ENCODE assay signal across 23 cellular contexts in genomic region chr5:132002701-132003100, GRCh38. TPM values are rescaled to one million over a fixed set of nuclear protein-coding genes. Genes with fewer than 3 reads are reported as not detected.
DNase-seq lines count a peak whose midpoint lies in the region; ATAC-seq and TF ChIP-seq lines count a peak whose summit lies in the region.
"Had no signal": no experiment of that assay in that cellular context is flagged by ENCODE, and none has a peak within 500 bp of the region (broad histone marks: within the 10 kb centered on the region; RNA-seq: fewer than 3 reads in every experiment).

No MANE protein-coding gene starts in this region.

- H3K27ac Mint-ChIP-seq in progenitor cell of endocrine pancreas = peak overlapping the region; percentile 51
- peak overlapping the region in 3 of 8 donors; percentile 71 to 84 (median 83) for H3K27ac Mint-ChIP-seq in CD8-positive, alpha-beta memory T cell
- H3K27ac Mint-ChIP-seq: activated B cell treated with CpG ODN at 0.5 μM for 24 hours; T-helper 1 cell treated with Interleukin-12 subunit alpha and Interleukin-12 subunit beta and Interleukin-4 antibody, amounts not matched to agents 30 μg/mL and 1 μg/mL, for 36 hours had no signal

- in situ Hi-C loops in G401 (cut with HindIII; ENCODE audit: low sequenced_read_pairs) = no loop called here

- intact Hi-C loops in dorsolateral prefrontal cortex (cut with DNase I) = loop anchor here (2.0 to 10.0 kb wide), 2 partner anchors 16 to 838 kb away; partner anchors contain the start of gene HINT1 (in 1 of the 2)

- ATAC-seq in HG02759 (IDR thresholded peaks at IDR 0.05; ENCODE audit: unreplicated experiment) = no peak

- POLR2A ChIA-PET in CD8-positive, alpha-beta memory T cell (lab: Charles Lee) = no interaction called here

- no peak for TF ChIP-seq CTCF in dorsolateral prefrontal cortex (IDR thresholded peaks at IDR 0.05 in 54 of 56, conservative IDR thresholded peaks at IDR 0.05 in 2 of 56; ENCODE audit: low read depth in 1 of 56, partially characterized antibody in 56 of 56)
- TF ChIP-seq CTCF in progenitor cell of endocrine pancreas (IDR thresholded peaks at IDR 0.05; ENCODE audit: unreplicated experiment) = no peak

- no peaks in the 10 kb centered on the region for H3K36me3 Mint-ChIP-seq in progenitor cell of endocrine pancreas (ENCODE audit: insufficient read depth)
- H3K36me3 Mint-ChIP-seq in CD8-positive, alpha-beta memory T cell = no peaks in the 10 kb centered on the region

- peaks cover 55% of the 10 kb centered on the region for H3K4me1 ChIP-seq in CD8-positive, alpha-beta memory T cell (ENCODE audit: insufficient read depth, low read length)

- no peaks in the 10 kb centered on the region for H3K36me3 ChIP-seq in CD8-positive, alpha-beta memory T cell (ENCODE audit: insufficient read depth, low read length)
- H3K36me3 ChIP-seq: cardiac muscle cell, heart left ventricle, pancreas had no signal

- DNase-seq in G401 (ENCODE audit: low spot score) (peak; percentile 46), M059J (ENCODE audit: low read depth) (peak; percentile 60), dorsolateral prefrontal cortex (peak in 2 of 10 donors; percentile 39 to 42), progenitor cell of endocrine pancreas (ENCODE audit: low spot score, unreplicated experiment) (no peak), putamen (ENCODE audit: low spot score) (no peak)
- DNase-seq in activated CD8-positive, alpha-beta memory T cell treated with anti-CD3 and anti-CD28 coated beads, Interleukin-2, amount 50 U/mL, for 48 hours = no peak
- DNase-seq in CD8-positive, alpha-beta memory T cell = no peak
- DNase-seq: activated B cell treated with CpG ODN at 0.5 μM for 24 hours; GF-D8; immature natural killer cell; MM.1S; NCI-H774; small intestine; stimulated activated CD4-positive, alpha-beta T cell treated with anti-CD3 and anti-CD28 coated beads, Interleukin-4, amount 100 ng/mL, for 1 hour had no signal

- peak overlapping the region in 18 of 59 donors; percentile 14 to 51 (median 38) for H3K4me3 ChIP-seq in dorsolateral prefrontal cortex
- no peak overlapping the region for H3K4me3 ChIP-seq in CD8-positive, alpha-beta memory T cell (ENCODE audit: low read length)
- H3K4me3 ChIP-seq: cardiac muscle cell, heart left ventricle, pancreas had no signal

- peaks cover 10% of the 10 kb centered on the region for H3K27me3 Mint-ChIP-seq in progenitor cell of endocrine pancreas
- H3K27me3 Mint-ChIP-seq in CD8-positive, alpha-beta memory T cell = peaks cover 0 to 1% of the 10 kb centered on the region in 2 donors

- no peak overlapping the region for H3K4me3 Mint-ChIP-seq in progenitor cell of endocrine pancreas (ENCODE audit: low read depth)
- H3K4me3 Mint-ChIP-seq in CD8-positive, alpha-beta memory T cell = peak overlapping the region in 1 of 7 donors; percentile 60
- H3K4me3 Mint-ChIP-seq: activated B cell treated with CpG ODN at 0.5 μM for 24 hours; immature natural killer cell; T-helper 1 cell treated with Interleukin-12 subunit alpha and Interleukin-12 subunit beta and Interleukin-4 antibody, amounts not matched to agents 30 μg/mL and 1 μg/mL, for 36 hours had no signal

- H3K27me3 ChIP-seq in dorsolateral prefrontal cortex = no peaks in the 10 kb centered on the region
- no peaks in the 10 kb centered on the region for H3K27me3 ChIP-seq in CD8-positive, alpha-beta memory T cell (ENCODE audit: insufficient read depth, low read length, poor library complexity, severe bottlenecking)
- H3K27me3 ChIP-seq: cardiac muscle cell, heart left ventricle, pancreas had no signal

- H3K9me3 Mint-ChIP-seq in progenitor cell of endocrine pancreas (ENCODE audit: low read depth) = no peaks in the 10 kb centered on the region
- H3K9me3 Mint-ChIP-seq in CD8-positive, alpha-beta memory T cell = no peaks in the 10 kb centered on the region
- H3K9me3 Mint-ChIP-seq: activated B cell treated with CpG ODN at 0.5 μM for 24 hours; immature natural killer cell; T-helper 1 cell treated with Interleukin-12 subunit alpha and Interleukin-12 subunit beta and Interleukin-4 antibody, amounts not matched to agents 30 μg/mL and 1 μg/mL, for 36 hours had no signal

- no peaks in the 10 kb centered on the region for H3K9me3 ChIP-seq in CD8-positive, alpha-beta memory T cell (ENCODE audit: low read length)
- H3K9me3 ChIP-seq: heart left ventricle, pancreas had no signal

- peak overlapping the region; percentile 66 to 99 (median 93) for H3K27ac ChIP-seq in dorsolateral prefrontal cortex
- H3K27ac ChIP-seq in CD8-positive, alpha-beta memory T cell (ENCODE audit: low read depth, low read length) = no peak overlapping the region
- H3K27ac ChIP-seq: cardiac muscle cell had no signal

- CTCF ChIA-PET in CD8-positive, alpha-beta memory T cell (lab: Charles Lee) = interaction anchor here (1.2 to 13.3 kb wide), 2 partner anchors 413 to 422 kb away, joined by 3 to 157 read pairs; no protein-coding TSS in a partner anchor

- peaks cover 23% of the 10 kb centered on the region for H3K4me1 Mint-ChIP-seq in progenitor cell of endocrine pancreas (ENCODE audit: low read depth)
- H3K4me1 Mint-ChIP-seq in CD8-positive, alpha-beta memory T cell = peaks cover 43 to 57% (median 51%) of the 10 kb centered on the region in 3 donors

RNA-seq across cellular contexts. Expression of gene ACSL6, which starts 8.8 kb away (rescaled TPM):
- 7.3 TPM in 1 of 2 replicates, not detected in the other for total RNA-seq in G401 (2014; rRNA removed; shearing (Covaris generic))
- total RNA-seq in M059J (2014; rRNA removed; shearing (Covaris generic)) = not detected in 2 replicates
- total RNA-seq in dorsolateral prefrontal cortex (100 to 1,000 TPM; 103 to 296 (median 177) TPM), progenitor cell of endocrine pancreas (0.19 and 0.36 TPM in 2 replicates)
- total RNA-seq in CD8-positive, alpha-beta memory T cell = 10 to 100 TPM; 21.8 to 22.7 TPM
- 20.7 TPM for polyA plus RNA-seq in CD8-positive, alpha-beta memory T cell

RNA-seq across cellular contexts. Expression of gene MEIKIN, which starts 57.2 kb away (rescaled TPM):
- total RNA-seq in G401 (2014; rRNA removed; shearing (Covaris generic)) = not detected in 2 replicates
- not detected in 2 replicates for total RNA-seq in M059J (2014; rRNA removed; shearing (Covaris generic))
- total RNA-seq in dorsolateral prefrontal cortex (10 to 100 TPM in 1 of 120 experiments, 1 to 10 TPM in 82, under 1 TPM in 16, not detected in 21; 0.36 to 15.2 (median 2.4) TPM), progenitor cell of endocrine pancreas (not detected in 2 replicates)
- total RNA-seq in CD8-positive, alpha-beta memory T cell = under 1 TPM in 1 of 2 experiments, not detected in 1; 0.53 TPM
- polyA plus RNA-seq in CD8-positive, alpha-beta memory T cell = 0.69 TPM
- total RNA-seq: activated B cell treated with CpG ODN at 0.5 μM for 24 hours, cardiac muscle cell, lung microvascular endothelial cell, PC-3, ureter had no signal
- polyA plus RNA-seq: adipose tissue, cardiac muscle cell, pancreas had no signal

RNA-seq across cellular contexts. Expression of gene IL3, which starts 57.8 kb away (rescaled TPM):
- total RNA-seq in G401 (2014; rRNA removed; shearing (Covaris generic)) = not detected in 2 replicates
- total RNA-seq in M059J (2014; rRNA removed; shearing (Covaris generic)) = not detected in 2 replicates
- total RNA-seq in dorsolateral prefrontal cortex = not detected
- total RNA-seq in progenitor cell of endocrine pancreas = not detected in 2 replicates
- 10 to 100 TPM; 69.7 to 71.9 TPM for total RNA-seq in CD8-positive, alpha-beta memory T cell
- polyA plus RNA-seq in CD8-positive, alpha-beta memory T cell = not detected
- total RNA-seq: activated B cell treated with CpG ODN at 0.5 μM for 24 hours, cardiac muscle cell, heart left ventricle, lung microvascular endothelial cell, pancreas, PC-3, ureter had no signal
- polyA plus RNA-seq: adipose tissue, cardiac muscle cell, heart left ventricle, pancreas, small intestine had no signal

Comparison
In these comparisons a context has a peak if more than half of its experiments do, and no peak if none do; other contexts are left out.
1. DNase-seq: peak in G401 (single experiment) and M059J (single experiment); none in progenitor cell of endocrine pancreas (single experiment), activated CD8-positive, alpha-beta memory T cell treated with anti-CD3 and anti-CD28 coated beads, Interleukin-2, amount 50 U/mL, for 48 hours (single experiment), CD8-positive, alpha-beta memory T cell (0 of 5) and putamen (single experiment).
2. RNA of gene ACSL6, which starts 8.8 kb away (total RNA-seq): 103 to 296 TPM in dorsolateral prefrontal cortex; 21.8 to 22.7 TPM in CD8-positive, alpha-beta memory T cell, 7.3 TPM in G401, 0.19 to 0.36 TPM in progenitor cell of endocrine pancreas and not detected in M059J; every median in the first group is over 4 times any median in the second.
3. RNA of gene IL3, which starts 57.8 kb away (total RNA-seq): 69.7 to 71.9 TPM in CD8-positive, alpha-beta memory T cell; not detected in G401, not detected in M059J, not detected in dorsolateral prefrontal cortex and not detected in progenitor cell of endocrine pancreas; every median in the first group is over 10 times any median in the second.